In genomic region chr7:44978511-44979366, GRCh38 we compare ENCODE assay signal across 8 cellular contexts. TPM values are rescaled to one million over a fixed set of nuclear protein-coding genes. Genes with fewer than 3 reads are reported as not detected.
DNase-seq lines count a peak whose midpoint lies in the region; ATAC-seq and TF ChIP-seq lines count a peak whose summit lies in the region.

TSS of gene MYO1G (minus strand) at chr7:44979015. CDS start at chr7:44978961, 54 bp downstream.

- peak within 1 kb of the TSS; percentile 50 to 82 (median 60) for H3K4me3 ChIP-seq in BLaER1 treated with 17β-estradiol and CSF1 and Interleukin-3, amounts not matched to agents 10 nM and 100 nM
- H3K4me3 ChIP-seq in cardiac muscle cell: no peak within 1 kb of the TSS

- H4K20me1 ChIP-seq in BLaER1 treated with 17β-estradiol and CSF1 and Interleukin-3, amounts not matched to agents 10 nM and 100 nM: peaks cover 0 to 46% (median 26%) of the 10 kb centered on the region in 11 experiments; a peak in 19 of 22 replicates

- TF ChIP-seq CTCF in cardiac muscle cell (IDR thresholded peaks at IDR 0.05; ENCODE audit: low read depth, low read length): no peak

- H3K27me3 ChIP-seq in BLaER1 treated with 17β-estradiol and CSF1 and Interleukin-3, amounts not matched to agents 10 nM and 100 nM: no peaks in the 10 kb centered on the region
- no peaks in the 10 kb centered on the region for H3K27me3 ChIP-seq in cardiac muscle cell

- peak within 1 kb of the TSS; percentile 85 to 100 (median 94) for H3K4me2 ChIP-seq in BLaER1 treated with 17β-estradiol and CSF1 and Interleukin-3, amounts not matched to agents 10 nM and 100 nM

- H3K36me3 ChIP-seq in BLaER1 treated with 17β-estradiol and CSF1 and Interleukin-3, amounts not matched to agents 10 nM and 100 nM: peaks cover 29 to 60% (median 54%) of the 10 kb centered on the region in 11 experiments
- peaks cover 10% of the 10 kb centered on the region for H3K36me3 ChIP-seq in cardiac muscle cell

- DNase-seq in KG1 (lab: John Stamatoyannopoulos, UW) (peak; percentile 73), cardiac muscle cell (ENCODE audit: low read depth in 1 of 2, low spot score in 1 of 2) (no peak), NCI-H446 treated with DMSO at 0.1 percent for 48 hours (lab: John Stamatoyannopoulos, UW) (no peak), AG08395 (ENCODE audit: low spot score) (no peak)
- DNase-seq in activated CD8-positive, alpha-beta memory T cell treated with anti-CD3 and anti-CD28 coated beads for 1 hour (ENCODE audit: extremely low read depth in 1 of 2, low read depth in 1 of 2): peak; percentile 62 to 65
- peak; percentile 76 to 77 for DNase-seq in stimulated activated CD4-positive, alpha-beta T cell treated with anti-CD3 and anti-CD28 coated beads, Interleukin-4, amount 100 ng/mL, for 4 hours

- H3K9ac ChIP-seq in BLaER1 treated with 17β-estradiol and CSF1 and Interleukin-3, amounts not matched to agents 10 nM and 100 nM: peak within 1 kb of the TSS; percentile 69 to 90 (median 79)

- H3K27ac ChIP-seq in BLaER1 treated with 17β-estradiol and CSF1 and Interleukin-3, amounts not matched to agents 10 nM and 100 nM: peak within 1 kb of the TSS; percentile 77 to 93 (median 88)
- H3K27ac ChIP-seq in cardiac muscle cell: peak within 1 kb of the TSS; percentile 68

- H3K9me3 ChIP-seq in BLaER1 treated with 17β-estradiol and CSF1 and Interleukin-3, amounts not matched to agents 10 nM and 100 nM (replicated peaks in 1 of 11): no peaks in the 10 kb centered on the region
- H3K9me3 ChIP-seq in cardiac muscle cell (ENCODE audit: low read depth): no peaks in the 10 kb centered on the region

- peak; percentile 64 for ATAC-seq in GM21423 (IDR thresholded peaks at IDR 0.05; ENCODE audit: unreplicated experiment)

- H3K4me1 ChIP-seq in BLaER1 treated with 17β-estradiol and CSF1 and Interleukin-3, amounts not matched to agents 10 nM and 100 nM: peaks cover 92 to 100% (median 97%) of the 10 kb centered on the region in 10 experiments
- H3K4me1 ChIP-seq in cardiac muscle cell (ENCODE audit: low read depth): peaks cover 20% of the 10 kb centered on the region

RNA-seq across cellular contexts. Expression of gene MYO1G, which starts in this region (rescaled TPM):
- 0.21 and 0.25 TPM in 2 replicates for total RNA-seq in cardiac muscle cell
- 0.20 and 0.78 TPM in 2 replicates for polyA plus RNA-seq in cardiac muscle cell

Comparison
In these comparisons a context has a peak if more than half of its experiments do, and no peak if none do; other contexts are left out.
1. DNase-seq: peak in KG1 (single experiment), activated CD8-positive, alpha-beta memory T cell treated with anti-CD3 and anti-CD28 coated beads for 1 hour (2 of 2) and stimulated activated CD4-positive, alpha-beta T cell treated with anti-CD3 and anti-CD28 coated beads, Interleukin-4, amount 100 ng/mL, for 4 hours (2 of 2); none in cardiac muscle cell (0 of 2), NCI-H446 treated with DMSO at 0.1 percent for 48 hours (single experiment) and AG08395 (single experiment).